Comparison of ENCODE assay signal across 15 cellular contexts in the genomic region with DNA sequence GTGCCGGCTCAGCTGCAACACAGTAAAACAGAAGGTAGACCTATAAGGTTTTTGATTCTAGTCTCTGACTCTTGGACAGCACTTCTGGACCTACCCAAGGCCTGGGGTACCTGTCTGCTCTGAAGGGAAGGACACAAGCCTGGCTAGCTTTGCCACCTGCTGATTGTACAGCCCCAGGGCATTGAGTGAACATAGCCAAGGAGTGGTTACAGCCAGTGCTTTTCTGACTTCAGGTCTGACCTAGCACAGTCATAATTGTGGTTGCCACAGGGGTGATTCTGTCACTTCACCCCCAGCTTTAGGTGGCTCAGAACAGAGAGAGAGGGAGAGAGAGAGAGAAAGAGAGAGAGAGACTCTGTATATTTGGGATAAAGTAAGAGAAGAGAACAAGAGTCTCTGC.
DNase-seq lines count a peak whose midpoint lies in the region; ATAC-seq and TF ChIP-seq lines count a peak whose summit lies in the region.
"Had no signal": no experiment of that assay in that cellular context is flagged by ENCODE, and none has a peak within 500 bp of the region (broad histone marks: within the 10 kb centered on the region; RNA-seq: fewer than 3 reads in every experiment).

No MANE protein-coding gene starts in this region.

- H3K9me2 ChIP-seq in PC-3 (replicated peaks; ENCODE audit: low read length): no peaks in the 10 kb centered on the region

- no peaks in the 10 kb centered on the region for H3K79me2 ChIP-seq in PC-3 (ENCODE audit: low read length)

- intact Hi-C loops in Right ventricle myocardium superior (cut with DNase I) (no loop called here), cardiac septum (cut with DNase I) (no loop called here), PC-3 (cut with micrococcal nuclease) (no loop called here)

- H3K4me3 ChIP-seq in PC-3 (ENCODE audit: low read length) (no peak overlapping the region), epithelial cell of esophagus (ENCODE audit: low read length) (no peak overlapping the region), WERI-Rb-1 (ENCODE audit: low read depth, low read length) (no peak overlapping the region)

- H3F3A ChIP-seq in PC-3 (ENCODE audit: low read length, unreplicated experiment): no peaks in the 10 kb centered on the region

- no peaks in the 10 kb centered on the region for H3K27me3 ChIP-seq in PC-3 (ENCODE audit: low read length)
- H3K27me3 ChIP-seq in WERI-Rb-1 (ENCODE audit: insufficient read depth, low read depth, severe bottlenecking): no peaks in the 10 kb centered on the region

- H3K4me2 ChIP-seq in PC-3 (ENCODE audit: low read length): no peak overlapping the region; the same call in 1 of the 2 replicates

- no peak for DNase-seq in Right ventricle myocardium superior
- DNase-seq in cardiac septum (ENCODE audit: low spot score): no peak
- peak; percentile 85 for DNase-seq in M059J (ENCODE audit: low read depth)
- DNase-seq in PC-3: peak; percentile 79
- DNase-seq in epithelial cell of esophagus (ENCODE audit: low read depth): peak; percentile 28
- no peak for DNase-seq in WERI-Rb-1
- DNase-seq: C1 segment of cervical spinal cord; Calu3; CD4-positive, alpha-beta memory T cell; COR-L47; DMS53; DMS79 treated with DMSO at 0.1 percent for 48 hours; GF-D8; GOT3; HCEC 1CT had no signal

- TF ChIP-seq CTCF in PC-3 (conservative IDR thresholded peaks at IDR 0.05; ENCODE audit: low read depth, low read length) (no peak), epithelial cell of esophagus (IDR thresholded peaks at IDR 0.05; ENCODE audit: insufficient read depth, low read depth, low read length, missing control alignments) (no peak), WERI-Rb-1 (IDR thresholded peaks at IDR 0.05; ENCODE audit: low read depth, low read length) (no peak)

- H3K4me1 ChIP-seq in PC-3 (ENCODE audit: insufficient read depth, low read length): peaks cover 11% of the 10 kb centered on the region; the same call in 1 of the 2 replicates

- H3K36me3 ChIP-seq in PC-3 (ENCODE audit: low read depth, low read length) (no peaks in the 10 kb centered on the region), WERI-Rb-1 (no peaks in the 10 kb centered on the region)

- no peak overlapping the region for H3K27ac ChIP-seq in PC-3 (ENCODE audit: low read length)
- H3K27ac ChIP-seq in WERI-Rb-1: no peak overlapping the region

- CTCF ChIA-PET in PC-3 (lab: Charles Lee): no interaction called here

- no peak overlapping the region for H3K9ac ChIP-seq in PC-3 (ENCODE audit: low read length)

- H3K9me3 ChIP-seq in PC-3 (ENCODE audit: low read length) (no peaks in the 10 kb centered on the region), WERI-Rb-1 (ENCODE audit: severe bottlenecking) (no peaks in the 10 kb centered on the region)

- H2AFZ ChIP-seq in PC-3 (ENCODE audit: low read length): no peak overlapping the region

- POLR2A ChIA-PET in PC-3 (lab: Charles Lee; ENCODE audit: unreplicated experiment): interaction anchor here (0.6 kb wide), 1 partner anchor 19 kb away, joined by 3 read pairs; no protein-coding TSS in a partner anchor

- no TSS peak for BruUV-seq in PC-3 (replicated peaks; lab: Mats Ljungman, UMichigan)

- ATAC-seq in Right ventricle myocardium superior (ENCODE audit: poor library complexity): peak; percentile 9
- peak; percentile 68 for ATAC-seq in PC-3

- H4K20me1 ChIP-seq in PC-3 (ENCODE audit: low read length): no peaks in the 10 kb centered on the region

Comparison
In these comparisons a context has a peak if more than half of its experiments do, and no peak if none do; other contexts are left out.
1. DNase-seq: peak in M059J (single experiment), PC-3 (single experiment) and epithelial cell of esophagus (single experiment); none in Right ventricle myocardium superior (single experiment), cardiac septum (single experiment) and WERI-Rb-1 (single experiment).